ENCODE assay signal across 13 cellular contexts in the genomic region with DNA sequence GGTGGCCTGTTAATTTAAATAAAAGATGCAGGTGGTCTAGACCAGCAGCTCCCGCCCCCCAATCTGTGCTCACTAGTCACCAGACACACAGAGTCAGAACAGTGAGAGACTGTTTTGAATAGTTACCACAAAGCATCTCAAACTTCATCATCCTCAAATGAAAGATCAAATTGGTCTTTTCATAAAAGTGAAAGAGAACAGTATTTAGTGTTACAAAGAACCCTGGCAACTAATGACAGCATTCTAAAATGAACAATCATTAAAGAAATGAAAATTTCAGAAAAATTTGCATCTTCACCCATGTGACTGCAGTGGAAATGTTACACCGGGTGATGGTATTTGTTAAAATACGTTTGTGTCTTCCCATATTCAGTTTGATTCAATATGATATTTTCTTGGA.
DNase-seq lines count a peak whose midpoint lies in the region; ATAC-seq, FAIRE-seq and TF ChIP-seq lines count a peak whose summit lies in the region.
"Had no signal": no experiment of that assay in that cellular context is flagged by ENCODE, and none has a peak within 500 bp of the region (broad histone marks: within the 10 kb centered on the region; RNA-seq: fewer than 3 reads in every experiment).

No MANE protein-coding gene starts in this region.

- CTCF ChIA-PET in mammary epithelial cell (lab: Charles Lee; ENCODE audit: low non-redundant PET), result no interaction called here

- no peak overlapping the region for H2AFZ ChIP-seq in mammary epithelial cell (ENCODE audit: low read depth, low read length)

- 78% methylated on average over 3 of the region's 3 CpGs for WGBS in mammary epithelial cell (ENCODE audit: low coverage, missing lambda C conversion rate)

- H3K4me3 ChIP-seq in kidney (ENCODE audit: low read length in 2 of 2) (no peak overlapping the region), mammary epithelial cell (replicated peaks in 1 of 3; ENCODE audit: insufficient read depth in 1 of 3, low read depth in 2 of 3, low read length in 3 of 3) (no peak overlapping the region)
- H3K4me3 ChIP-seq: adrenal gland had no signal

- in situ Hi-C loops in mammary epithelial cell (cut with MboI; ENCODE audit: low sequenced_read_pairs in 2 of 2), result loop anchor here (10.0 to 25.0 kb wide), 3 partner anchors 71 to 703 kb away; no protein-coding TSS in a partner anchor

- BruUV-seq in mammary epithelial cell (replicated peaks; lab: Mats Ljungman, UMichigan), result no TSS peak

- no peak overlapping the region for H3K4me2 ChIP-seq in mammary epithelial cell (ENCODE audit: insufficient read depth, low read depth, low read length)

- H3K4me1 ChIP-seq in kidney (ENCODE audit: control insufficient read depth in 1 of 2, insufficient read depth in 1 of 2, low read depth in 1 of 2, low read length in 2 of 2) (no peaks in the 10 kb centered on the region), mammary epithelial cell (ENCODE audit: insufficient read depth, low read length) (no peaks in the 10 kb centered on the region)

- dilution Hi-C loops in mammary epithelial cell (cut with HindIII; ENCODE audit: low sequenced_read_pairs), result no loop called here

- no peak for FAIRE-seq in kidney (lab: Jason Lieb, UNC)

- H3K79me2 ChIP-seq in mammary epithelial cell (ENCODE audit: insufficient read depth, low read length), result no peaks in the 10 kb centered on the region

- no peaks in the 10 kb centered on the region for H3K27me3 ChIP-seq in mammary epithelial cell (ENCODE audit: insufficient read depth, low read length)
- H3K27me3 ChIP-seq: adrenal gland had no signal

- no peaks in the 10 kb centered on the region for H4K20me1 ChIP-seq in mammary epithelial cell (ENCODE audit: insufficient read depth, low read length)

- TF ChIP-seq POLR2A in GM18505 (IDR thresholded peaks at IDR 0.05; ENCODE audit: borderline replicate concordance, extremely low read depth, insufficient read depth, insufficient read length), result no peak

- ATAC-seq in GM18505 (IDR thresholded peaks at IDR 0.05; ENCODE audit: unreplicated experiment) (peak; percentile 44), GM19395 (IDR thresholded peaks at IDR 0.05; ENCODE audit: unreplicated experiment) (peak; percentile 44), HG02938 (IDR thresholded peaks at IDR 0.05; ENCODE audit: unreplicated experiment) (peak; percentile 60), GM19455 (IDR thresholded peaks at IDR 0.05; ENCODE audit: unreplicated experiment) (no peak)
- ATAC-seq: Right ventricle myocardium inferior had no signal

- H3K9me3 ChIP-seq in kidney (ENCODE audit: control insufficient read depth in 1 of 2, low read length in 2 of 2), result no peaks in the 10 kb centered on the region
- H3K9me3 ChIP-seq in mammary epithelial cell (replicated peaks; ENCODE audit: insufficient read depth, low read length), result no peaks in the 10 kb centered on the region
- H3K9me3 ChIP-seq: adrenal gland had no signal

- H3K36me3 ChIP-seq in kidney (ENCODE audit: control insufficient read depth in 1 of 2, insufficient read depth in 2 of 2, low read length in 2 of 2), result no peaks in the 10 kb centered on the region
- no peaks in the 10 kb centered on the region for H3K36me3 ChIP-seq in mammary epithelial cell (ENCODE audit: insufficient read depth, low read length)
- H3K36me3 ChIP-seq: adrenal gland had no signal

- intact Hi-C loops in kidney (cut with DNase I), result no loop called here
- intact Hi-C loops in mammary epithelial cell (cut with micrococcal nuclease), result no loop called here

- DNase-seq in NCI-H69 (lab: John Stamatoyannopoulos, UW) (peak; percentile 51), kidney (no peak), mammary epithelial cell (no peak), NCI-H82 (lab: John Stamatoyannopoulos, UW) (no peak)
- DNase-seq: activated CD4-positive, alpha-beta T cell treated with anti-CD3 and anti-CD28 coated beads, Interleukin-2, amount 10 ng/mL, durations not matched to agents 7 days and 5 days; adrenal gland; effector memory CD4-positive, alpha-beta T cell; NCI-H446 had no signal

- H3K27ac ChIP-seq in kidney (ENCODE audit: low read depth in 2 of 2, low read length in 2 of 2) (no peak overlapping the region), mammary epithelial cell (ENCODE audit: insufficient read depth, low read depth, low read length) (no peak overlapping the region)
- H3K27ac ChIP-seq: adrenal gland had no signal

- no peak overlapping the region for H3K9ac ChIP-seq in kidney (ENCODE audit: low read length in 2 of 2)
- no peak overlapping the region for H3K9ac ChIP-seq in mammary epithelial cell (ENCODE audit: insufficient read depth, low read length)

- TF ChIP-seq CTCF in kidney (IDR thresholded peaks at IDR 0.05; ENCODE audit: borderline replicate concordance, extremely low read depth, insufficient read depth) (no peak), mammary epithelial cell (conservative IDR thresholded peaks at IDR 0.05 in 1 of 2, IDR thresholded peaks at IDR 0.05 in 1 of 2; ENCODE audit: extremely low read depth in 1 of 2, insufficient read depth in 1 of 2, low read depth in 1 of 2, low read length in 2 of 2) (no peak)
